Comparison of ENCODE assay signal across 19 cellular contexts in the genomic region with DNA sequence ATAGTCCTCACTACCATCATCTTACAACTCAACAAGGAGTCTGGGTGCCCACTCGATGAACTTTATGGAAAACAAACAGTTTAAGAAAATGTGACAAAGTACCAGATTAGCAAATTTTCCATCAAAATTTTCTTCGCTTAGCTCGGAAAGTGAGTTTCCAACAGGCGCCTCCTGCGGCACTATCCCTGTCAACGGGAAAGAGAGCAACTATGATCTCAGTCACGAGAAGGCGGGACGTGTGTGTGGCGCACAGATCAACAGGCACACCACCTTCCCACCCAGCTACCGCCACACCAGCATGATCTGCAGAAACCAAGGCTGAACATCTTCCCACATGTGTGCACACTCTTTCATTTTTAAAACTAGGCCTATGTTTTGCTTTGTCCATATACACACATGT.
"Had no signal": no experiment of that assay in that cellular context is flagged by ENCODE, and none has a peak within 500 bp of the region (broad histone marks: within the 10 kb centered on the region; RNA-seq: fewer than 3 reads in every experiment).

No MANE protein-coding gene starts in this region.

- DNase-seq: effector memory CD4-positive, alpha-beta T cell; esophagus squamous epithelium; foreskin fibroblast; glutamatergic neuron; islet precursor cell; mammary epithelial cell; naive thymus-derived CD4-positive, alpha-beta T cell; nephron progenitor cell; posterior cingulate gyrus; sigmoid colon; stimulated activated naive CD8-positive, alpha-beta T cell treated with anti-CD3 and anti-CD28 coated beads, Interleukin-15, Interleukin-2, amounts not matched to agents 100 U/mL and 50 U/mL, for 24 hours; thyroid gland; upper lobe of left lung; uterus had no signal

- H3K9me3 ChIP-seq: esophagus squamous epithelium, gastroesophageal sphincter, right atrium auricular region, sigmoid colon, suprapubic skin, thyroid gland, upper lobe of left lung, uterus had no signal

- H3K27me3 Mint-ChIP-seq: naive thymus-derived CD4-positive, alpha-beta T cell had no signal

- H3K27me3 ChIP-seq: esophagus squamous epithelium, gastroesophageal sphincter, right atrium auricular region, sigmoid colon, suprapubic skin, thyroid gland, upper lobe of left lung, uterus had no signal

- H3K4me1 Mint-ChIP-seq: nephron progenitor cell had no signal

- H3K36me3 ChIP-seq: uterus had no signal

- H3K4me3 ChIP-seq: esophagus squamous epithelium, gastroesophageal sphincter, right atrium auricular region, sigmoid colon, skin epidermis, suprapubic skin, thyroid gland, upper lobe of left lung, uterus had no signal

- ATAC-seq: gastroesophageal sphincter; left lobe of liver; naive thymus-derived CD4-positive, alpha-beta T cell; stimulated activated naive CD8-positive, alpha-beta T cell treated with anti-CD3 and anti-CD28 coated beads, Interleukin-15, Interleukin-2, amounts not matched to agents 100 U/mL and 50 U/mL, for 24 hours had no signal

- H3K27ac Mint-ChIP-seq: nephron progenitor cell had no signal

- H3K27ac ChIP-seq: esophagus squamous epithelium, gastroesophageal sphincter, right atrium auricular region, sigmoid colon, skin epidermis, suprapubic skin, thyroid gland, upper lobe of left lung, uterus had no signal

- H3K4me1 ChIP-seq: esophagus squamous epithelium, gastroesophageal sphincter, right atrium auricular region, sigmoid colon, suprapubic skin, thyroid gland, upper lobe of left lung, uterus had no signal

- H3K4me3 Mint-ChIP-seq: naive thymus-derived CD4-positive, alpha-beta T cell; nephron progenitor cell had no signal

- H3K9me3 Mint-ChIP-seq: nephron progenitor cell had no signal
